In genomic region chr6:57267586-57268293, GRCh38 we compare ENCODE assay signal across 8 cellular contexts. TPM values are rescaled to one million over a fixed set of nuclear protein-coding genes. Genes with fewer than 3 reads are reported as not detected.
DNase-seq lines count a peak whose midpoint lies in the region; ATAC-seq and TF ChIP-seq lines count a peak whose summit lies in the region.

No MANE protein-coding gene starts in this region.

- TF ChIP-seq POLR2A in stomach (IDR thresholded peaks at IDR 0.05) = no peak

- TF ChIP-seq EP300 in stomach (IDR thresholded peaks at IDR 0.05) = no peak

- no peaks in the 10 kb centered on the region for H3K27me3 ChIP-seq in lower lobe of right lung (ENCODE audit: low read depth)
- no peaks in the 10 kb centered on the region for H3K27me3 ChIP-seq in stomach

- 67 to 78% (median 74%) methylated on average over 10 of the region's 10 CpGs for WGBS in stomach, 5 donors

- in situ Hi-C loops in SK-MEL-5 (cut with HindIII; ENCODE audit: low pct_unique_long_range_greater_than_20kb, low sequenced_read_pairs) = no loop called here

- peak; percentile 73 for ATAC-seq in HG02885 (IDR thresholded peaks at IDR 0.05; ENCODE audit: poor library complexity, unreplicated experiment)
- peak; percentile 72 to 85 for ATAC-seq in lower lobe of right lung
- ATAC-seq in HG02852 (IDR thresholded peaks at IDR 0.05; ENCODE audit: unreplicated experiment) = no peak

- H3K36me3 ChIP-seq in lower lobe of right lung = no peaks in the 10 kb centered on the region
- no peaks in the 10 kb centered on the region for H3K36me3 ChIP-seq in stomach

- H3K4me1 ChIP-seq in lower lobe of right lung = no peaks in the 10 kb centered on the region
- H3K4me1 ChIP-seq in stomach = peaks cover 0 to 19% (median 8%) of the 10 kb centered on the region in 4 donors

- TF ChIP-seq CTCF in lower lobe of right lung (IDR thresholded peaks at IDR 0.05) (peak; percentile 44), stomach (IDR thresholded peaks at IDR 0.05) (peak in 5 of 7 experiments; percentile 17 to 53 (median 34))

- no peaks in the 10 kb centered on the region for H3K9me3 ChIP-seq in lower lobe of right lung
- H3K9me3 ChIP-seq in stomach = no peaks in the 10 kb centered on the region

- intact Hi-C loops in lower lobe of right lung (cut with DNase I) (no loop called here), stomach (cut with DNase I; ENCODE audit: low total_unique reads) (no loop called here)

- DNase-seq in DMS 273 (lab: John Stamatoyannopoulos, UW; ENCODE audit: unreplicated experiment) = peak; percentile 83
- peak; percentile 80 for DNase-seq in SK-MEL-5 (ENCODE audit: low read depth, low spot score)
- DNase-seq in central memory CD4-positive, alpha-beta T cell = peak; percentile 5
- DNase-seq in lower lobe of right lung = peak; percentile 51
- DNase-seq in stomach = peak; percentile 44
- no peak for DNase-seq in NK-92 (lab: John Stamatoyannopoulos, UW; ENCODE audit: unreplicated experiment)

- no peak overlapping the region for H3K27ac ChIP-seq in lower lobe of right lung
- peak overlapping the region in 3 of 5 donors; percentile 46 to 57 (median 47) for H3K27ac ChIP-seq in stomach

- H3K4me3 ChIP-seq in lower lobe of right lung = no peak overlapping the region
- no peak overlapping the region for H3K4me3 ChIP-seq in stomach

RNA-seq across cellular contexts. Expression of gene RAB23, which starts 45.6 kb away (rescaled TPM):
- total RNA-seq in SK-MEL-5 (2014; rRNA removed; shearing (Covaris generic)) = 12.8 and 12.9 TPM in 2 replicates
- 6.9 and 10.6 TPM in 2 replicates for polyA plus RNA-seq in SK-MEL-5 (2015; cell fraction: cytosol; rRNA removed)
- polyA plus RNA-seq in SK-MEL-5 (2015; cell fraction: nucleus; rRNA removed) = 7.4 and 8.4 TPM in 2 replicates
- 11.3 TPM for total RNA-seq in lower lobe of right lung
- total RNA-seq in stomach = 10 to 100 TPM; 11.1 to 51.3 (median 23.8) TPM
- polyA plus RNA-seq in stomach = 10 to 100 TPM in 2 of 3 donors, 1 to 10 TPM in 1; 5.5 to 11.3 (median 10.5) TPM

RNA-seq across cellular contexts. Expression of gene PRIM2, which starts 49.7 kb away (rescaled TPM):
- total RNA-seq in SK-MEL-5 (2014; rRNA removed; shearing (Covaris generic)) = 28.6 and 29.9 TPM in 2 replicates
- polyA plus RNA-seq in SK-MEL-5 (2015; cell fraction: cytosol; rRNA removed) = 15.7 and 17.7 TPM in 2 replicates
- 7.4 TPM in 2 replicates for polyA plus RNA-seq in SK-MEL-5 (2015; cell fraction: nucleus; rRNA removed)
- total RNA-seq in lower lobe of right lung = 9.1 TPM
- total RNA-seq in stomach = 100 to 1,000 TPM in 1 of 5 donors, 10 to 100 TPM in 3, not detected in 1; 14.6 to 126 (median 18.6) TPM
- polyA plus RNA-seq in stomach = 1 to 10 TPM; 4.9 to 5.9 (median 5.5) TPM
